In the genomic region with DNA sequence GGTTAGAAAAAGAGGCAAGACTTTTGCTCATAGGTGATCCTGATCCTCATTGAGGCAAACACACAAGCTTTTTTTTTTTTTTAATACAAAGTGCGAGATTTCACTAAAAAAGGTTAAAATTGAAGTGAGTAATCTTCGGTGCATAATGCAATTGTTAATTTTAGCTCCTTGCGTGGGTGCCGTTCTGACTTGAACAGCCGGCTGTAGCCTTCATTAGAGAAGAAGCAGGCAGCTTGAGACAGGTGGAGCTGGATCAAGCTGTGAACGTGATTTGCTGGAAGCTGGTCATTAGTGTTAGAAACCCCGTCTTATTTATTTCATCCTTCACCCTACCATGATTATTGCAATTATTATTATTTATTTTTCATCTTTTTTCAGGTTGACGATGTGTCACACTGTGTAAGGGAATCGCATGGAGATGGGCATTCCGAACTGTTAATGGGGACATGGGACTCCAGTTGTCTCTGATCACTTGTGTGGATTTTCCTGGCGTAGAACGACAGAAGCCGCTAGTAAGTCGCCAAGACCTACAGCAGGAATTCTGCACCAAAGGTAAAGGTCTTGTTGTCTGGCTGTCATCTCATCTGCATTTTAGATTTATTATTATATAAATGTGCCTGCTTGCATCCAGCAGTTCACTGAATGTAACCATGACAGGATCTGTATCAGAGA, we compare ENCODE assay signal across 17 cellular contexts. TPM values are rescaled to one million over a fixed set of nuclear protein-coding genes. Genes with fewer than 3 reads are reported as not detected.
DNase-seq lines count a peak whose midpoint lies in the region; ATAC-seq and TF ChIP-seq lines count a peak whose summit lies in the region.
"Had no signal": no experiment of that assay in that cellular context is flagged by ENCODE, and none has a peak within 500 bp of the region (broad histone marks: within the 10 kb centered on the region; RNA-seq: fewer than 3 reads in every experiment).

No MANE protein-coding gene starts in this region.

- H3K4me1 Mint-ChIP-seq in brain = peaks cover 85% of the 10 kb centered on the region
- H3K4me1 Mint-ChIP-seq in Calu3 (ENCODE audit: low read depth, unreplicated experiment) = peaks cover 14% of the 10 kb centered on the region

- intact Hi-C loops in Calu3 (cut with micrococcal nuclease; ENCODE audit: unreplicated experiment) = no loop called here

- H3K36me3 Mint-ChIP-seq in brain (peaks cover 33% of the 10 kb centered on the region), Calu3 (ENCODE audit: insufficient read depth, unreplicated experiment) (no peaks in the 10 kb centered on the region)
- H3K36me3 Mint-ChIP-seq in activated naive CD4-positive, alpha-beta T cell treated with anti-CD3 and anti-CD28 coated beads, Interleukin-2, amount 50 U/mL, for 72 hours = no peaks in the 10 kb centered on the region

- DNase-seq in NCI-H2171 treated with DMSO at 0.1 percent for 48 hours (lab: John Stamatoyannopoulos, UW) = peak; percentile 37
- DNase-seq in NCI-H2171 (lab: John Stamatoyannopoulos, UW) = no peak
- peak; percentile 31 for DNase-seq in occipital lobe (lab: John Stamatoyannopoulos, UW)
- no peak for DNase-seq in activated naive CD4-positive, alpha-beta T cell treated with anti-CD3 and anti-CD28 coated beads, Interleukin-2, amount 50 U/mL, for 72 hours (ENCODE audit: low spot score in 2 of 2)
- DNase-seq in Calu3 = no peak
- no peak for DNase-seq in NK-92 treated with Interleukin-12 subunit alpha and Interleukin-12 subunit beta, amount 100 ng/mL, for 24 hours (lab: John Stamatoyannopoulos, UW)
- no peak for DNase-seq in dedifferentiated amniotic fluid mesenchymal stem cell (ENCODE audit: extremely low spot score)
- DNase-seq: DMS53, HCEC 1CT, Kasumi-1, NCI-H2029 treated with DMSO at 0.1 percent for 48 hours, NCI-H226, Peyer's patch, SHP77 had no signal

- H3K27ac Mint-ChIP-seq in brain (peak overlapping the region in 4 of 5 experiments; percentile 2 to 90 (median 83)), Calu3 (ENCODE audit: unreplicated experiment) (no peak overlapping the region)
- H3K27ac Mint-ChIP-seq in activated naive CD4-positive, alpha-beta T cell treated with anti-CD3 and anti-CD28 coated beads, Interleukin-2, amount 50 U/mL, for 72 hours = no peak overlapping the region

- H3K4me3 Mint-ChIP-seq in brain = peak overlapping the region in 4 of 5 experiments; percentile 53 to 88 (median 76)
- H3K4me3 Mint-ChIP-seq in Calu3 (ENCODE audit: low read depth, unreplicated experiment) = no peak overlapping the region

- CTCF ChIA-PET in Calu3 (lab: Charles Lee) = no interaction called here

- no TSS peak for BruUV-seq in Calu3 (replicated peaks; lab: Mats Ljungman, UMichigan)

- peaks cover 2% of the 10 kb centered on the region for H3K27me3 Mint-ChIP-seq in brain
- H3K27me3 Mint-ChIP-seq in Calu3 (ENCODE audit: unreplicated experiment) = peaks cover 17% of the 10 kb centered on the region

- H3K9me3 Mint-ChIP-seq in brain (no peaks in the 10 kb centered on the region), Calu3 (ENCODE audit: low read depth, unreplicated experiment) (no peaks in the 10 kb centered on the region)
- peaks cover 4 to 5% of the 10 kb centered on the region in 2 donors for H3K9me3 Mint-ChIP-seq in activated naive CD4-positive, alpha-beta T cell treated with anti-CD3 and anti-CD28 coated beads, Interleukin-2, amount 50 U/mL, for 72 hours

- no peak for ATAC-seq in activated naive CD4-positive, alpha-beta T cell treated with anti-CD3 and anti-CD28 coated beads, Interleukin-2, amount 50 U/mL, for 72 hours
- ATAC-seq: GM12878 had no signal

- TF ChIP-seq CTCF in brain (conservative IDR thresholded peaks at IDR 0.05) (no peak), Calu3 (IDR thresholded peaks at IDR 0.05; ENCODE audit: unreplicated experiment) (no peak)

RNA-seq across cellular contexts. Expression of a gene that starts 40.2 kb away (rescaled TPM):
- polyA plus RNA-seq in brain (ENCODE audit: insufficient read depth, low read depth, low replicate concordance) = 9.4 TPM
- total RNA-seq in occipital lobe (656 TPM), Calu3 (2022) (not detected in 2 replicates)
- total RNA-seq in activated naive CD4-positive, alpha-beta T cell treated with anti-CD3 and anti-CD28 coated beads, Interleukin-2, amount 50 U/mL, for 72 hours = not detected
- total RNA-seq: A172, GM12878 had no signal
- polyA plus RNA-seq: GM12878 had no signal

Comparison
In these comparisons a context has a peak if more than half of its experiments do, and no peak if none do; other contexts are left out.
1. DNase-seq: peak in NCI-H2171 treated with DMSO at 0.1 percent for 48 hours (single experiment) and occipital lobe (single experiment); none in NCI-H2171 (single experiment), activated naive CD4-positive, alpha-beta T cell treated with anti-CD3 and anti-CD28 coated beads, Interleukin-2, amount 50 U/mL, for 72 hours (0 of 2), Calu3 (single experiment), NK-92 treated with Interleukin-12 subunit alpha and Interleukin-12 subunit beta, amount 100 ng/mL, for 24 hours (single experiment) and dedifferentiated amniotic fluid mesenchymal stem cell (single experiment).
2. H3K27ac Mint-ChIP-seq: peak in brain (4 of 5); none in activated naive CD4-positive, alpha-beta T cell treated with anti-CD3 and anti-CD28 coated beads, Interleukin-2, amount 50 U/mL, for 72 hours (0 of 2) and Calu3 (single experiment).
3. RNA of a gene that starts 40.2 kb away (total RNA-seq): 656 TPM in occipital lobe (single experiment); not detected in activated naive CD4-positive, alpha-beta T cell treated with anti-CD3 and anti-CD28 coated beads, Interleukin-2, amount 50 U/mL, for 72 hours and not detected in Calu3; every median in the first group is over 100 times any median in the second.